29 cellular contexts compared by ENCODE assay signal in genomic region chr12:1326258-1326657, GRCh38.
"Had no signal": no experiment of that assay in that cellular context is flagged by ENCODE, and none has a peak within 500 bp of the region (broad histone marks: within the 10 kb centered on the region; RNA-seq: fewer than 3 reads in every experiment).

No MANE protein-coding gene starts in this region.

- H3K4me3 Mint-ChIP-seq: effector memory CD8-positive, alpha-beta T cell; naive B cell; nephron progenitor cell had no signal

- H3K9me3 ChIP-seq: esophagus squamous epithelium, heart right ventricle, lower lobe of right lung, mucosa of descending colon, prostate gland, right atrium auricular region, stomach, thyroid gland had no signal

- H3K4me1 ChIP-seq: prostate gland had no signal

- H3K27ac ChIP-seq: coronary artery, esophagus squamous epithelium, lower lobe of right lung, prostate gland, right atrium auricular region, stomach, thyroid gland had no signal

- H3K27me3 Mint-ChIP-seq: effector memory CD8-positive, alpha-beta T cell; naive B cell had no signal

- DNase-seq: effector memory CD8-positive, alpha-beta T cell; erythroblast; esophagus squamous epithelium; foreskin melanocyte; glutamatergic neuron; heart right ventricle; hippocampal formation; kidney glomerular epithelial cell; left colon; left ventricle myocardium superior; lower lobe of right lung; mucosa of descending colon; naive B cell; nephron progenitor cell; nucleus accumbens; stimulated activated CD4-positive, alpha-beta T cell treated with anti-CD3 and anti-CD28 coated beads, Interleukin-12 subunit alpha, Interleukin-12 subunit beta, amount 100 ng/mL, for 4 hours; stimulated activated CD4-positive, alpha-beta T cell treated with anti-CD3 and anti-CD28 coated beads, Interleukin-1b, Interleukin-23, amount 100 ng/mL, for 48 hours; stimulated activated CD4-positive, alpha-beta T cell treated with anti-CD3 and anti-CD28 coated beads, Interleukin-4, amount 100 ng/mL, for 1 hour; stimulated activated CD8-positive, alpha-beta memory T cell treated with anti-CD3 and anti-CD28 coated beads, Interleukin-4, amount 100 ng/mL, for 48 hours; stimulated activated naive CD4-positive, alpha-beta T cell treated with Interleukin-2 at 50 U/mL for 16 hours; stomach; thyroid gland; trophoblast cell had no signal

- H3K9me3 Mint-ChIP-seq: effector memory CD8-positive, alpha-beta T cell; naive B cell had no signal

- H3K4me3 ChIP-seq: coronary artery, esophagus squamous epithelium, heart right ventricle, lower lobe of right lung, mucosa of descending colon, prostate gland, right atrium auricular region, smooth muscle cell, stomach, thyroid gland had no signal

- H3K27ac Mint-ChIP-seq: effector memory CD8-positive, alpha-beta T cell; naive B cell; nephron progenitor cell had no signal

- H3K4me2 ChIP-seq: smooth muscle cell had no signal

- H3K36me3 ChIP-seq: heart right ventricle, lower lobe of right lung, prostate gland, right atrium auricular region, stomach, thyroid gland had no signal

- FAIRE-seq: endometrium had no signal

- H3K27me3 ChIP-seq: esophagus squamous epithelium, heart right ventricle, right atrium auricular region, stomach, thyroid gland had no signal

- ATAC-seq: effector memory CD8-positive, alpha-beta T cell; heart right ventricle; left colon; left ventricle myocardium superior; lower lobe of right lung; mucosa of descending colon; sciatic nerve had no signal
